ENCODE assay signal across 19 cellular contexts in genomic region chr15:85514413-85514812, GRCh38.
"Had no signal": no experiment of that assay in that cellular context is flagged by ENCODE, and none has a peak within 500 bp of the region (broad histone marks: within the 10 kb centered on the region; RNA-seq: fewer than 3 reads in every experiment).

No MANE protein-coding gene starts in this region.

- H3K36me3 ChIP-seq: SJSA1 had no signal

- H3K4me1 ChIP-seq: SJSA1 had no signal

- H3K27ac ChIP-seq: HL-60, SJSA1, SK-N-MC had no signal

- H3K4me3 ChIP-seq: SJSA1, SK-N-MC had no signal

- H3K27me3 ChIP-seq: SJSA1 had no signal

- DNase-seq: KBM-7, MV-4-11, NCI-H1048, NCI-H1105, NCI-H1417, NCI-H1436 treated with DMSO at 0.1 percent for 48 hours, NCI-H1694, NCI-H187 treated with DMSO at 0.1 percent for 48 hours, NCI-H2029 treated with DMSO at 0.1 percent for 48 hours, NCI-H2227 treated with DMSO at 0.1 percent for 48 hours, NCI-H510A, NCI-H524 treated with DMSO at 0.1 percent for 48 hours, NCI-H774, Right ventricle myocardium superior, RPMI8226, SIG-M5 had no signal
